Comparison of ENCODE assay signal across 8 cellular contexts in genomic region chr14:68977137-68977740, GRCh38. TPM values are rescaled to one million over a fixed set of nuclear protein-coding genes. Genes with fewer than 3 reads are reported as not detected.
DNase-seq lines count a peak whose midpoint lies in the region; TF ChIP-seq lines count a peak whose summit lies in the region.

No MANE protein-coding gene starts in this region.

- H3K27ac Mint-ChIP-seq in chondrocyte (ENCODE audit: unreplicated experiment): peak overlapping the region; percentile 95

- no peak for TF ChIP-seq CTCF in AG10803 (conservative IDR thresholded peaks at IDR 0.05; ENCODE audit: low read length)
- no peak for TF ChIP-seq CTCF in LNCaP clone FGC (IDR thresholded peaks at IDR 0.05; ENCODE audit: control insufficient read depth, extremely low read depth, insufficient read depth)
- no peak for TF ChIP-seq CTCF in chondrocyte (IDR thresholded peaks at IDR 0.05)

- H3K4me1 ChIP-seq in muscle layer of duodenum (ENCODE audit: control insufficient read depth in 1 of 2, insufficient read depth in 2 of 2, low read length in 2 of 2): peaks cover 18 to 57% of the 10 kb centered on the region in 2 donors

- H3K36me3 ChIP-seq in muscle layer of duodenum (ENCODE audit: control insufficient read depth in 1 of 2, insufficient read depth in 2 of 2, low read length in 2 of 2): peaks cover 12 to 13% of the 10 kb centered on the region in 2 donors

- peaks cover 75% of the 10 kb centered on the region for H3K4me1 Mint-ChIP-seq in chondrocyte (ENCODE audit: low read depth)

- no peak for DNase-seq in AG10803 (ENCODE audit: low read depth)
- DNase-seq in LNCaP clone FGC (ENCODE audit: low read depth): no peak
- no peak for DNase-seq in chondrocyte (ENCODE audit: low spot score)
- DNase-seq in NCI-H524 (lab: John Stamatoyannopoulos, UW): no peak
- no peak for DNase-seq in head of caudate nucleus
- DNase-seq in hippocampal formation (lab: John Stamatoyannopoulos, UW): no peak
- DNase-seq in epidermal melanocyte (ENCODE audit: insufficient read length, low spot score): no peak

- H3K4me3 Mint-ChIP-seq in chondrocyte (ENCODE audit: unreplicated experiment): peak overlapping the region; percentile 87

- peaks cover 40% of the 10 kb centered on the region for H3K36me3 Mint-ChIP-seq in chondrocyte (ENCODE audit: low read depth)

- H3K27me3 ChIP-seq in muscle layer of duodenum (ENCODE audit: low read depth, low read length): no peaks in the 10 kb centered on the region

- H3K27me3 Mint-ChIP-seq in chondrocyte (ENCODE audit: low read depth): no peaks in the 10 kb centered on the region

- no peaks in the 10 kb centered on the region for H3K9me3 Mint-ChIP-seq in chondrocyte (ENCODE audit: low read depth)

- H3K4me3 ChIP-seq in AG10803 (ENCODE audit: low read length) (peak overlapping the region; percentile 97), LNCaP clone FGC (ENCODE audit: low read depth, low read length) (peak overlapping the region; percentile 59), muscle layer of duodenum (ENCODE audit: low read depth in 1 of 2, low read length in 2 of 2) (peak overlapping the region; percentile 70 to 74)

- H3K27ac ChIP-seq in muscle layer of duodenum (ENCODE audit: low read length): peak overlapping the region; percentile 97

- no peaks in the 10 kb centered on the region for H3K9me3 ChIP-seq in muscle layer of duodenum (ENCODE audit: control insufficient read depth in 1 of 2, low read length in 2 of 2)

- intact Hi-C loops in head of caudate nucleus (cut with DNase I): no loop called here

RNA-seq across cellular contexts. Expression of gene ACTN1, which starts 1.9 kb away (rescaled TPM):
- total RNA-seq in chondrocyte: 808 to 1,105 TPM (median 1,102 TPM) in 3 replicates
